ENCODE assay signal across 1 cellular context in genomic region chr7:64905547-64905946, GRCh38.
TF ChIP-seq lines count a peak whose summit lies in the region.

No MANE protein-coding gene starts in this region.

TF ChIP-seq in GM23338, 12 proteins besides CTCF, POLR2A, EP300 and RAD21 (continued from another document):
- TF ChIP-seq ZNF462 (CRISPR knock-in tag; IDR thresholded peaks at IDR 0.05) = no peak
- no peak for TF ChIP-seq CREB1 (CRISPR knock-in tag; IDR thresholded peaks at IDR 0.05; ENCODE audit: low read depth)
- no peak for TF ChIP-seq JUNB (IDR thresholded peaks at IDR 0.05; ENCODE audit: unreplicated experiment)
